Comparison of ENCODE assay signal across 8 cellular contexts in genomic region chr15:50907866-50908208, GRCh38. TPM values are rescaled to one million over a fixed set of nuclear protein-coding genes. Genes with fewer than 3 reads are reported as not detected.
DNase-seq lines count a peak whose midpoint lies in the region; ATAC-seq and TF ChIP-seq lines count a peak whose summit lies in the region.

No MANE protein-coding gene starts in this region.

- DNase-seq in GM13976 (ENCODE audit: low spot score) (peak; percentile 41), NCI-H460 (ENCODE audit: extremely low read depth, low read depth) (peak; percentile 21), fibroblast of mammary gland (ENCODE audit: low read depth) (peak; percentile 39), upper lobe of right lung (no peak), GF-D8 (lab: John Stamatoyannopoulos, UW) (no peak)
- peak; percentile 12 to 20 for DNase-seq in activated T-helper 1 cell treated with anti-CD3 and anti-CD28 coated beads, Interleukin-2, amount 50 U/mL, for 16 hours (ENCODE audit: low read depth in 1 of 2, low spot score in 1 of 2)

- peak; percentile 28 for ATAC-seq in HG02642 (IDR thresholded peaks at IDR 0.05; ENCODE audit: poor library complexity, unreplicated experiment)
- peak; percentile 57 for ATAC-seq in upper lobe of right lung

- H3K9me3 ChIP-seq in neuron (ENCODE audit: low read length) (no peaks in the 10 kb centered on the region), upper lobe of right lung (no peaks in the 10 kb centered on the region)

- intact Hi-C loops in upper lobe of right lung (cut with DNase I): no loop called here

- peaks cover 7% of the 10 kb centered on the region for H3K36me3 ChIP-seq in neuron (ENCODE audit: insufficient read depth, low read length)
- peaks cover 15% of the 10 kb centered on the region for H3K36me3 ChIP-seq in upper lobe of right lung

- no peaks in the 10 kb centered on the region for H3K27me3 ChIP-seq in neuron (ENCODE audit: insufficient read depth, low read length)
- H3K27me3 ChIP-seq in upper lobe of right lung: no peaks in the 10 kb centered on the region

- peaks cover 11% of the 10 kb centered on the region for H3K4me1 ChIP-seq in neuron (ENCODE audit: insufficient read depth, low read length)
- H3K4me1 ChIP-seq in upper lobe of right lung: peaks cover 29% of the 10 kb centered on the region

- peak overlapping the region; percentile 93 for H3K27ac ChIP-seq in upper lobe of right lung

- peak overlapping the region; percentile 99 for H2AFZ ChIP-seq in neuron (ENCODE audit: low read depth, low read length)

- TF ChIP-seq CTCF in GM13976 (IDR thresholded peaks at IDR 0.05; ENCODE audit: borderline replicate concordance, control extremely low read depth, extremely low read depth, insufficient read depth, missing control alignments) (no peak), fibroblast of mammary gland (conservative IDR thresholded peaks at IDR 0.05; ENCODE audit: control insufficient read depth, insufficient read depth, low read depth, low read length) (no peak), upper lobe of right lung (IDR thresholded peaks at IDR 0.05) (no peak)

- H3K4me3 ChIP-seq in fibroblast of mammary gland (ENCODE audit: control insufficient read depth, low read depth, low read length): peak overlapping the region; percentile 89
- peak overlapping the region; percentile 97 for H3K4me3 ChIP-seq in neuron (ENCODE audit: low read length)
- H3K4me3 ChIP-seq in upper lobe of right lung: peak overlapping the region; percentile 93

- in situ Hi-C loops in GM13976 (cut with MboI; ENCODE audit: low sequenced_read_pairs, unreplicated experiment): no loop called here

RNA-seq across cellular contexts. Expression of gene AP4E1, which starts 0.6 kb away (rescaled TPM):
- total RNA-seq in NCI-H460 (2014; rRNA removed; shearing (Covaris generic)): 11.8 and 12.5 TPM in 2 replicates
- polyA plus RNA-seq in NCI-H460 (2014; cell fraction: nucleus; rRNA removed): 8.3 and 8.4 TPM in 2 replicates
- 10.8 TPM for total RNA-seq in upper lobe of right lung

Comparison
In these comparisons a context has a peak if more than half of its experiments do, and no peak if none do; other contexts are left out.
1. DNase-seq: peak in GM13976 (single experiment), NCI-H460 (single experiment), activated T-helper 1 cell treated with anti-CD3 and anti-CD28 coated beads, Interleukin-2, amount 50 U/mL, for 16 hours (2 of 2) and fibroblast of mammary gland (single experiment); none in upper lobe of right lung (single experiment) and GF-D8 (single experiment).
2. Peak in every context shown above with its lines, with median percentiles within 50 percentile points of each other: H3K4me3 ChIP-seq.